8 cellular contexts compared by ENCODE assay signal in genomic region chr16:30774367-30775130, GRCh38. TPM values are rescaled to one million over a fixed set of nuclear protein-coding genes. Genes with fewer than 3 reads are reported as not detected.
DNase-seq lines count a peak whose midpoint lies in the region; ATAC-seq, FAIRE-seq and TF ChIP-seq lines count a peak whose summit lies in the region.

No MANE protein-coding gene starts in this region.

- H3K9me3 ChIP-seq in duodenal mucosa (ENCODE audit: control insufficient read depth in 1 of 2, low read length in 2 of 2) = no peaks in the 10 kb centered on the region
- no peaks in the 10 kb centered on the region for H3K9me3 ChIP-seq in muscle layer of colon (ENCODE audit: low read length)

- H3K4me3 ChIP-seq in ACC112 (ENCODE audit: low read depth, low read length) (peak overlapping the region; percentile 96), LNCaP clone FGC (ENCODE audit: low read depth, low read length) (peak overlapping the region; percentile 88), duodenal mucosa (ENCODE audit: low read depth in 1 of 2, low read length in 2 of 2) (peak overlapping the region; percentile 71 to 85), muscle layer of colon (ENCODE audit: low read depth in 1 of 2, low read length in 2 of 2) (peak overlapping the region; percentile 66 to 83)

- 0 out of 2 replicates have a peak overlapping the region, but pooled peaks have one; percentile 87 for H3K27ac ChIP-seq in ACC112 (ENCODE audit: low read depth, low read length)
- H3K27ac ChIP-seq in duodenal mucosa (ENCODE audit: low read depth, low read length) = no peak overlapping the region
- peak overlapping the region; percentile 81 for H3K27ac ChIP-seq in muscle layer of colon (ENCODE audit: low read depth, low read length)

- TF ChIP-seq CTCF in LNCaP clone FGC (IDR thresholded peaks at IDR 0.05; ENCODE audit: control insufficient read depth, extremely low read depth, insufficient read depth) = no peak

- FAIRE-seq in GM12891 (lab: Jason Lieb, UNC) = no peak

- H3K4me1 ChIP-seq in ACC112 (ENCODE audit: control insufficient read depth, insufficient read depth, low read length, unreplicated experiment) = peaks cover 20% of the 10 kb centered on the region
- H3K4me1 ChIP-seq in duodenal mucosa (ENCODE audit: control insufficient read depth in 1 of 2, insufficient read depth in 2 of 2, low read length in 2 of 2) = peaks cover 16 to 22% of the 10 kb centered on the region in 2 donors
- peaks cover 25% of the 10 kb centered on the region for H3K4me1 ChIP-seq in muscle layer of colon (ENCODE audit: insufficient read depth, low read length)

- peaks cover 2% of the 10 kb centered on the region for H3K79me2 ChIP-seq in ACC112 (ENCODE audit: control insufficient read depth, insufficient read depth, low read length, unreplicated experiment)

- ATAC-seq in HG02610 (IDR thresholded peaks at IDR 0.05; ENCODE audit: unreplicated experiment) = no peak

- no peak overlapping the region for H2AFZ ChIP-seq in ACC112 (ENCODE audit: low read length, unreplicated experiment)

- peak overlapping the region; percentile 79 to 94 for H3K9ac ChIP-seq in duodenal mucosa (ENCODE audit: low read depth in 1 of 2, low read length in 2 of 2)
- peak overlapping the region; percentile 53 for H3K9ac ChIP-seq in muscle layer of colon (ENCODE audit: low read length)

- no peak for DNase-seq in LNCaP clone FGC (ENCODE audit: low read depth)
- DNase-seq in ureter (ENCODE audit: low spot score) = no peak
- DNase-seq in GM12891 (ENCODE audit: insufficient read length, low spot score) = no peak
- no peak for DNase-seq in NOMO-1 treated with DMSO at 0.1 percent for 48 hours (lab: John Stamatoyannopoulos, UW; ENCODE audit: unreplicated experiment)

- H3K36me3 ChIP-seq in ACC112 (ENCODE audit: insufficient read depth, low read length) (no peaks in the 10 kb centered on the region; the same call in 1 of the 2 replicates), duodenal mucosa (ENCODE audit: control insufficient read depth in 1 of 2, insufficient read depth in 2 of 2, low read length in 2 of 2) (peaks cover 30 to 49% of the 10 kb centered on the region in 2 donors), muscle layer of colon (ENCODE audit: insufficient read depth, low read length) (peaks cover 48% of the 10 kb centered on the region)

- TF ChIP-seq POLR2A in GM12891 (IDR thresholded peaks at IDR 0.05; ENCODE audit: low read depth, low read length) = no peak

- H3K27me3 ChIP-seq in ACC112 (ENCODE audit: insufficient read depth, low read length) = no peaks in the 10 kb centered on the region
- no peaks in the 10 kb centered on the region for H3K27me3 ChIP-seq in duodenal mucosa (ENCODE audit: control insufficient read depth in 1 of 2, insufficient read depth in 2 of 2, low read length in 2 of 2)
- H3K27me3 ChIP-seq in muscle layer of colon (ENCODE audit: control insufficient read depth in 1 of 2, insufficient read depth in 2 of 2, low read length in 2 of 2) = no peaks in the 10 kb centered on the region

TF ChIP-seq in GM12891, 5 proteins besides CTCF, POLR2A, EP300 and RAD21:
- TF ChIP-seq SPI1 (IDR thresholded peaks at IDR 0.05; ENCODE audit: low read depth, low read length) (no peak), POLR2AphosphoS5 (IDR thresholded peaks at IDR 0.05; ENCODE audit: low read depth, low read length) (no peak), PAX5 (IDR thresholded peaks at IDR 0.05; ENCODE audit: insufficient read depth, low read length, severe bottlenecking) (no peak), POU2F2 (IDR thresholded peaks at IDR 0.05; ENCODE audit: low read depth, low read length) (no peak), TAF1 (IDR thresholded peaks at IDR 0.05; ENCODE audit: low read depth, low read length) (no peak)

RNA-seq across cellular contexts. Expression of gene RNF40, which starts 12.4 kb away (rescaled TPM):
- 133 TPM for total RNA-seq in ureter
- 39.2 TPM for polyA plus RNA-seq in GM12891 (2012; ENCODE audit: low read depth, missing spikeins)

RNA-seq across cellular contexts. Expression of gene ZNF629, which starts 12.5 kb away (rescaled TPM):
- total RNA-seq in ureter = 21.6 TPM
- 1.2 TPM for polyA plus RNA-seq in GM12891 (2012; ENCODE audit: low read depth, missing spikeins)

RNA-seq across cellular contexts. Expression of gene CFAP119, which starts 12.7 kb away (rescaled TPM):
- 8.7 TPM for total RNA-seq in ureter
- polyA plus RNA-seq in GM12891 (2012; ENCODE audit: low read depth, missing spikeins) = 8.3 TPM

RNA-seq across cellular contexts. Expression of gene PHKG2, which starts 26.3 kb away (rescaled TPM):
- total RNA-seq in ureter = 35.9 TPM
- polyA plus RNA-seq in GM12891 (2012; ENCODE audit: low read depth, missing spikeins) = 29.2 TPM
